ENCODE assay signal across 15 cellular contexts in genomic region chr3:117892991-117893390, GRCh38.
DNase-seq lines count a peak whose midpoint lies in the region; FAIRE-seq and TF ChIP-seq lines count a peak whose summit lies in the region.
"Had no signal": no experiment of that assay in that cellular context is flagged by ENCODE, and none has a peak within 500 bp of the region (broad histone marks: within the 10 kb centered on the region; RNA-seq: fewer than 3 reads in every experiment).

No MANE protein-coding gene starts in this region.

- no peaks in the 10 kb centered on the region for H3K36me3 Mint-ChIP-seq in astrocyte (ENCODE audit: low read depth, unreplicated experiment)

- TF ChIP-seq CTCF in astrocyte (IDR thresholded peaks at IDR 0.05; ENCODE audit: insufficient read depth, low read depth, low read length), result no peak
- no peak for TF ChIP-seq CTCF in smooth muscle cell (IDR thresholded peaks at IDR 0.05; ENCODE audit: borderline replicate concordance, insufficient read depth, poor library complexity, severe bottlenecking)

- H3K4me3 ChIP-seq in astrocyte (ENCODE audit: insufficient read depth, low read depth, low read length), result no peak overlapping the region
- H3K4me3 ChIP-seq in smooth muscle cell, result no peak overlapping the region

- H3K4me1 ChIP-seq in astrocyte (ENCODE audit: insufficient read depth, low read length), result peaks cover 6% of the 10 kb centered on the region
- peaks cover 8% of the 10 kb centered on the region for H3K4me1 ChIP-seq in smooth muscle cell (ENCODE audit: low read depth)

- no peaks in the 10 kb centered on the region for H3K27me3 ChIP-seq in astrocyte (ENCODE audit: insufficient read depth, low read length)
- H3K27me3 ChIP-seq in smooth muscle cell (ENCODE audit: low read depth), result no peaks in the 10 kb centered on the region

- H3K9me3 Mint-ChIP-seq in astrocyte (ENCODE audit: unreplicated experiment), result peaks cover 2% of the 10 kb centered on the region

- peak overlapping the region; percentile 48 for H3K27ac Mint-ChIP-seq in astrocyte (ENCODE audit: unreplicated experiment)
- H3K27ac Mint-ChIP-seq: CD4-positive, alpha-beta T cell had no signal

- H3K36me3 ChIP-seq in astrocyte (ENCODE audit: insufficient read depth, low read length) (no peaks in the 10 kb centered on the region), smooth muscle cell (ENCODE audit: low read depth) (no peaks in the 10 kb centered on the region)

- DNase-seq in EL (peak; percentile 31), astrocyte (ENCODE audit: low read depth) (peak; percentile 40), fibroblast of peridontal ligament (ENCODE audit: extremely low read depth) (peak; percentile 74), smooth muscle cell (lab: John Stamatoyannopoulos, UW; ENCODE audit: unreplicated experiment) (no peak)
- DNase-seq in activated CD4-positive, alpha-beta T cell treated with anti-CD3 and anti-CD28 coated beads for 4 hours, result no peak
- DNase-seq in stimulated activated CD8-positive, alpha-beta memory T cell treated with anti-CD3 and anti-CD28 coated beads, Interleukin-4, amount 100 ng/mL, for 48 hours, result no peak
- no peak for DNase-seq in activated naive CD4-positive, alpha-beta T cell treated with anti-CD3 and anti-CD28 coated beads, Interleukin-2, amount 50 U/mL, for 16 hours
- DNase-seq: CD4-positive, alpha-beta T cell; KG1; MV-4-11; NCI-H1694 treated with DMSO at 0.1 percent for 48 hours; NCI-H510A had no signal

- no peaks in the 10 kb centered on the region for H3K9me3 ChIP-seq in astrocyte (ENCODE audit: insufficient read depth, low read depth, low read length)
- no peaks in the 10 kb centered on the region for H3K9me3 ChIP-seq in smooth muscle cell (replicated peaks; ENCODE audit: low read depth)

- H3K9ac ChIP-seq in astrocyte (ENCODE audit: low read length) (no peak overlapping the region), smooth muscle cell (ENCODE audit: low read depth) (no peak overlapping the region)

- H3K27me3 Mint-ChIP-seq in astrocyte (ENCODE audit: low read depth, unreplicated experiment), result no peaks in the 10 kb centered on the region
- H3K27me3 Mint-ChIP-seq: CD4-positive, alpha-beta T cell had no signal

- H4K20me1 ChIP-seq in astrocyte (ENCODE audit: insufficient read depth, low read length) (no peaks in the 10 kb centered on the region), smooth muscle cell (ENCODE audit: low read depth) (no peaks in the 10 kb centered on the region)

- H3K4me3 Mint-ChIP-seq in astrocyte (ENCODE audit: unreplicated experiment), result peak overlapping the region; percentile 9
- H3K4me3 Mint-ChIP-seq: CD4-positive, alpha-beta T cell had no signal

- no peak for FAIRE-seq in astrocyte (lab: Jason Lieb, UNC)
- FAIRE-seq: GM12892, GM18507, HepG2 had no signal

- H3K79me2 ChIP-seq in astrocyte (ENCODE audit: insufficient read depth, low read length) (no peaks in the 10 kb centered on the region), smooth muscle cell (ENCODE audit: low read depth) (no peaks in the 10 kb centered on the region)

- H3K4me1 Mint-ChIP-seq in astrocyte (ENCODE audit: low read depth, unreplicated experiment), result peaks cover 26% of the 10 kb centered on the region

- H3K4me2 ChIP-seq in astrocyte (ENCODE audit: low read length), result no peak overlapping the region
- H3K4me2 ChIP-seq in smooth muscle cell, result peak overlapping the region; percentile 20

- no peak overlapping the region for H3K27ac ChIP-seq in astrocyte (ENCODE audit: low read depth, low read length)
- H3K27ac ChIP-seq in smooth muscle cell (ENCODE audit: low read depth), result no peak overlapping the region

- no peak overlapping the region for H2AFZ ChIP-seq in astrocyte (ENCODE audit: low read depth, low read length)
- no peak overlapping the region for H2AFZ ChIP-seq in smooth muscle cell (ENCODE audit: low read depth)

- no peaks in the 10 kb centered on the region for H3F3A ChIP-seq in smooth muscle cell (ENCODE audit: low read depth)

Comparison
In these comparisons a context has a peak if more than half of its experiments do, and no peak if none do; other contexts are left out.
1. DNase-seq: peak in EL (single experiment), astrocyte (single experiment) and fibroblast of peridontal ligament (single experiment); none in smooth muscle cell (single experiment), activated CD4-positive, alpha-beta T cell treated with anti-CD3 and anti-CD28 coated beads for 4 hours (0 of 2), stimulated activated CD8-positive, alpha-beta memory T cell treated with anti-CD3 and anti-CD28 coated beads, Interleukin-4, amount 100 ng/mL, for 48 hours (single experiment) and activated naive CD4-positive, alpha-beta T cell treated with anti-CD3 and anti-CD28 coated beads, Interleukin-2, amount 50 U/mL, for 16 hours (single experiment).